ENCODE assay signal across 19 cellular contexts in genomic region chr13:49409008-49409407, GRCh38.
"Had no signal": no experiment of that assay in that cellular context is flagged by ENCODE, and none has a peak within 500 bp of the region (broad histone marks: within the 10 kb centered on the region; RNA-seq: fewer than 3 reads in every experiment).

No MANE protein-coding gene starts in this region.

- ATAC-seq: activated CD8-positive, alpha-beta T cell treated with anti-CD3 and anti-CD28 coated beads, Interleukin-2, amount 10 ng/mL, durations not matched to agents 7 days and 5 days; activated naive CD4-positive, alpha-beta T cell treated with anti-CD3 and anti-CD28 coated beads, Interleukin-2, amount 50 U/mL, for 72 hours; body of pancreas; naive thymus-derived CD4-positive, alpha-beta T cell; stimulated activated naive CD8-positive, alpha-beta T cell treated with anti-CD3 and anti-CD28 coated beads, Interleukin-15, Interleukin-2, amounts not matched to agents 100 U/mL and 50 U/mL, for 24 hours; T-helper 17 cell; WTC11 had no signal

- H3K4me1 ChIP-seq: body of pancreas, right atrium auricular region, upper lobe of left lung had no signal

- H3K9me3 ChIP-seq: body of pancreas had no signal

- H3K27ac Mint-ChIP-seq: activated CD8-positive, alpha-beta T cell treated with anti-CD3 and anti-CD28 coated beads, Interleukin-2, amount 10 ng/mL, durations not matched to agents 7 days and 5 days; activated naive CD4-positive, alpha-beta T cell treated with anti-CD3 and anti-CD28 coated beads, Interleukin-2, amount 50 U/mL, for 72 hours; T-helper 17 cell; WTC11 had no signal

- H3K36me3 ChIP-seq: right atrium auricular region, upper lobe of left lung had no signal

- H3K9me3 Mint-ChIP-seq: WTC11 had no signal

- H3K27me3 Mint-ChIP-seq: T-helper 17 cell had no signal

- H3K4me3 Mint-ChIP-seq: activated CD8-positive, alpha-beta T cell treated with anti-CD3 and anti-CD28 coated beads, Interleukin-2, amount 10 ng/mL, durations not matched to agents 7 days and 5 days; naive thymus-derived CD4-positive, alpha-beta T cell; T-helper 17 cell; WTC11 had no signal

- H3K36me3 Mint-ChIP-seq: WTC11 had no signal

- H3K4me3 ChIP-seq: body of pancreas, lung, right atrium auricular region, skin epidermis, upper lobe of left lung had no signal

- H3K4me1 Mint-ChIP-seq: naive thymus-derived CD4-positive, alpha-beta T cell had no signal

- DNase-seq: activated CD4-positive, alpha-beta T cell treated with anti-CD3 and anti-CD28 coated beads for 48 hours; activated CD8-positive, alpha-beta memory T cell treated with anti-CD3 and anti-CD28 coated beads, Interleukin-2, amount 50 U/mL, for 4 hours; activated CD8-positive, alpha-beta T cell treated with anti-CD3 and anti-CD28 coated beads, Interleukin-2, amount 10 ng/mL, durations not matched to agents 7 days and 5 days; activated gamma-delta T cell; activated T-cell treated with anti-CD3 and anti-CD28 coated beads, Interleukin-2, amount 50 U/mL, for 48 hours; amniotic stem cell; body of pancreas; effector CD8-positive, alpha-beta T cell; naive thymus-derived CD4-positive, alpha-beta T cell; stimulated activated CD4-positive, alpha-beta T cell treated with anti-CD3 and anti-CD28 coated beads, Interleukin-15, amount 100 ng/mL, for 24 hours; stimulated activated CD4-positive, alpha-beta T cell treated with anti-CD3 and anti-CD28 coated beads, Interleukin-4, amount 100 ng/mL, for 24 hours; stimulated activated naive CD8-positive, alpha-beta T cell treated with anti-CD3 and anti-CD28 coated beads, Interleukin-15, Interleukin-2, amounts not matched to agents 100 U/mL and 50 U/mL, for 24 hours; T-helper 17 cell; upper lobe of left lung had no signal
